22 cellular contexts compared by ENCODE assay signal in the genomic region with DNA sequence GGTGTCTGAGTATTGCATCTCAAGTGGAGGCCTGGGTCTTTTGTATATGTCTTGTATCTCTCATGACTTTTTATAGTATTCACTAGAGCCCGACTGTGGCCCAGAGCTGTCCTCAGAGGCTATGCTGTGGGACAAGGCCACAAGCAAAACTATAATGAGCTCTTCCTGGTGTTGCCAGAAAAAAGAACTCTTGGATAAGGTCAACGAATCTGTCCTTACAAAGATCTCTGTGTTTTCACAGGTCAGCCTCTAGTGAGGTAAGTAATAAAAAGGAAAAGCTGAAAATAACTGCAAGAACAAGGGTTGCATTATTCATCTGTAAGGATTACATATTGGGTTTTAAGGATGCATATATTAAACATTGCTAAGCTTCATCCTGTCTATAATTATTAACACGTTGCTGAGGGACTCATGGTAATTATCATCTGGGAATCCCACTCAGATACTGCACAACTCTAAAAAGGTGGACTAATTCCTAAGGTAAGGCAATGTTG.
"Had no signal": no experiment of that assay in that cellular context is flagged by ENCODE, and none has a peak within 500 bp of the region (broad histone marks: within the 10 kb centered on the region; RNA-seq: fewer than 3 reads in every experiment).

No MANE protein-coding gene starts in this region.

- H3K27ac ChIP-seq: ascending aorta, dorsolateral prefrontal cortex, thoracic aorta, upper lobe of right lung had no signal

- H3K9me3 ChIP-seq: adrenal gland, ascending aorta, mucosa of descending colon, thoracic aorta, upper lobe of right lung had no signal

- H3K36me3 ChIP-seq: adrenal gland, ascending aorta, thoracic aorta, upper lobe of right lung had no signal

- H3K27me3 ChIP-seq: adrenal gland, ascending aorta, upper lobe of right lung had no signal

- H3K4me3 ChIP-seq: adrenal gland, ascending aorta, dorsolateral prefrontal cortex, mucosa of descending colon, thoracic aorta, upper lobe of right lung had no signal

- DNase-seq: activated B cell treated with CpG ODN at 0.5 μM for 24 hours; activated CD4-positive, alpha-beta T cell treated with anti-CD3 and anti-CD28 coated beads for 36 hours; activated CD4-positive, alpha-beta T cell treated with anti-CD3 and anti-CD28 coated beads, Interleukin-2, amount 50 U/mL, for 4 hours; activated CD8-positive, alpha-beta memory T cell treated with anti-CD3 and anti-CD28 coated beads for 24 hours; activated CD8-positive, alpha-beta memory T cell treated with anti-CD3 and anti-CD28 coated beads, Interleukin-2, amount 50 U/mL, for 4 hours; activated naive CD4-positive, alpha-beta T cell; activated T-cell treated with anti-CD3 and anti-CD28 coated beads, Interleukin-2, amount 50 U/mL, for 24 hours; dorsolateral prefrontal cortex; effector memory CD8-positive, alpha-beta T cell; hypothalamus; left cardiac atrium; mesenchymal stem cell; mucosa of descending colon; naive thymus-derived CD4-positive, alpha-beta T cell; retina; stimulated activated CD4-positive, alpha-beta T cell treated with anti-CD3 and anti-CD28 coated beads, Interleukin-2, amount 100 ng/mL, for 48 hours; stimulated activated CD8-positive, alpha-beta memory T cell treated with anti-CD3 and anti-CD28 coated beads, Interleukin-4, amount 100 ng/mL, for 48 hours; stimulated activated naive B cell treated with anti-CD40 and anti-IgM and Interleukin-4, amounts not matched to agents 10 μg/mL and 1 μg/mL and 100 μg/mL, for 72 hours; upper lobe of right lung had no signal
